Comparison of ENCODE assay signal across 17 cellular contexts in genomic region chr1:193884848-193885558, GRCh38.
DNase-seq lines count a peak whose midpoint lies in the region; ATAC-seq and TF ChIP-seq lines count a peak whose summit lies in the region.
"Had no signal": no experiment of that assay in that cellular context is flagged by ENCODE, and none has a peak within 500 bp of the region (broad histone marks: within the 10 kb centered on the region; RNA-seq: fewer than 3 reads in every experiment).

No MANE protein-coding gene starts in this region.

- TF ChIP-seq EP300 in upper lobe of left lung (IDR thresholded peaks at IDR 0.05): no peak

- DNase-seq in NCI-H146 (lab: John Stamatoyannopoulos, UW) (peak; percentile 61), NCI-H146 treated with DMSO at 0.1 percent for 48 hours (lab: John Stamatoyannopoulos, UW; ENCODE audit: unreplicated experiment) (no peak), WERI-Rb-1 (peak; percentile 16), lower lobe of right lung (peak; percentile 30), upper lobe of left lung (peak in 1 of 2 donors; percentile 43), activated gamma-delta T cell treated with Interleukin-2 at 50 U/mL for 16 hours (no peak)
- DNase-seq: CD4-positive, alpha-beta T cell; KG1; NCI-H1092; NCI-H187 treated with DMSO at 0.1 percent for 48 hours; NCI-H526 treated with DMSO at 0.1 percent for 48 hours; NK-92 treated with Interleukin-12 subunit alpha and Interleukin-12 subunit beta, amount 100 ng/mL, for 24 hours; SIG-M5 had no signal

- H3K36me3 ChIP-seq in WERI-Rb-1 (no peaks in the 10 kb centered on the region), lower lobe of right lung (no peaks in the 10 kb centered on the region), upper lobe of left lung (no peaks in the 10 kb centered on the region)

- ATAC-seq in lower lobe of right lung: peak in 1 of 2 donors; percentile 37
- ATAC-seq in upper lobe of left lung (ENCODE audit: low FRiP score in 2 of 2): peak; percentile 8 to 11
- ATAC-seq in GM21723 (IDR thresholded peaks at IDR 0.05; ENCODE audit: unreplicated experiment): no peak
- no peak for ATAC-seq in HG02973 (IDR thresholded peaks at IDR 0.05; ENCODE audit: unreplicated experiment)
- ATAC-seq: HCT116 had no signal

- TF ChIP-seq POLR2A in upper lobe of left lung (IDR thresholded peaks at IDR 0.05): no peak

- H3K27ac ChIP-seq in WERI-Rb-1 (no peak overlapping the region), lower lobe of right lung (no peak overlapping the region), upper lobe of left lung (no peak overlapping the region)
- H3K27ac ChIP-seq: 22Rv1 had no signal

- no peaks in the 10 kb centered on the region for H3K4me1 ChIP-seq in lower lobe of right lung
- no peaks in the 10 kb centered on the region for H3K4me1 ChIP-seq in upper lobe of left lung

- WGBS in upper lobe of left lung, 2 donors: 88 to 92% methylated on average over 3 to 11 of the region's 11 CpGs

- H3K4me3 ChIP-seq in WERI-Rb-1 (ENCODE audit: low read depth, low read length): no peak overlapping the region
- no peak overlapping the region for H3K4me3 ChIP-seq in lower lobe of right lung
- no peak overlapping the region for H3K4me3 ChIP-seq in upper lobe of left lung

- H3K9me3 ChIP-seq in WERI-Rb-1 (ENCODE audit: severe bottlenecking): no peaks in the 10 kb centered on the region
- no peaks in the 10 kb centered on the region for H3K9me3 ChIP-seq in lower lobe of right lung
- H3K9me3 ChIP-seq in upper lobe of left lung: no peaks in the 10 kb centered on the region

- no peak; the same call in 1 of the 2 replicates for TF ChIP-seq CTCF in WERI-Rb-1 (IDR thresholded peaks at IDR 0.05; ENCODE audit: low read depth, low read length)
- no peak for TF ChIP-seq CTCF in lower lobe of right lung (IDR thresholded peaks at IDR 0.05)
- no peak for TF ChIP-seq CTCF in upper lobe of left lung (IDR thresholded peaks at IDR 0.05)

- intact Hi-C loops in lower lobe of right lung (cut with DNase I): no loop called here

- H3K27me3 ChIP-seq in WERI-Rb-1 (ENCODE audit: insufficient read depth, low read depth, severe bottlenecking) (no peaks in the 10 kb centered on the region), lower lobe of right lung (ENCODE audit: low read depth) (no peaks in the 10 kb centered on the region), upper lobe of left lung (no peaks in the 10 kb centered on the region)

Comparison
In these comparisons a context has a peak if more than half of its experiments do, and no peak if none do; other contexts are left out.
1. DNase-seq: peak in NCI-H146 (single experiment), WERI-Rb-1 (single experiment) and lower lobe of right lung (single experiment); none in NCI-H146 treated with DMSO at 0.1 percent for 48 hours (single experiment) and activated gamma-delta T cell treated with Interleukin-2 at 50 U/mL for 16 hours (single experiment).
2. ATAC-seq: peak in upper lobe of left lung (2 of 2); none in GM21723 (single experiment) and HG02973 (single experiment).